In genomic region chr10:132162021-132162531, GRCh38 we compare ENCODE assay signal across 10 cellular contexts. TPM values are rescaled to one million over a fixed set of nuclear protein-coding genes. Genes with fewer than 3 reads are reported as not detected.
DNase-seq lines count a peak whose midpoint lies in the region; ATAC-seq, FAIRE-seq and TF ChIP-seq lines count a peak whose summit lies in the region.
"Had no signal": no experiment of that assay in that cellular context is flagged by ENCODE, and none has a peak within 500 bp of the region (broad histone marks: within the 10 kb centered on the region; RNA-seq: fewer than 3 reads in every experiment).

No MANE protein-coding gene starts in this region.

- H3K27me3 ChIP-seq in DOHH2 (ENCODE audit: control insufficient read depth, low read length) (no peaks in the 10 kb centered on the region), SJCRH30 (no peaks in the 10 kb centered on the region)
- H3K27me3 ChIP-seq: ascending aorta, thyroid gland had no signal

- H4K20me1 ChIP-seq in DOHH2 (ENCODE audit: control insufficient read depth, insufficient read depth, low read depth, low read length), result no peaks in the 10 kb centered on the region

- DNase-seq in activated B cell treated with CpG ODN at 0.5 μM for 24 hours (no peak), memory B cell (ENCODE audit: low spot score in 2 of 2) (no peak), GDM1 (lab: John Stamatoyannopoulos, UW) (no peak), SJCRH30 (no peak), RCC 7860 (ENCODE audit: low spot score) (no peak), GOT3 (lab: John Stamatoyannopoulos, UW) (no peak)
- DNase-seq: thyroid gland had no signal

- H3K4me1 Mint-ChIP-seq in activated B cell treated with CpG ODN at 0.5 μM for 24 hours (peaks cover 8% of the 10 kb centered on the region), memory B cell (peaks cover 14% of the 10 kb centered on the region)

- H3K27ac Mint-ChIP-seq in activated B cell treated with CpG ODN at 0.5 μM for 24 hours, result no peak overlapping the region
- H3K27ac Mint-ChIP-seq in memory B cell, result peak overlapping the region; percentile 42

- peaks cover 5% of the 10 kb centered on the region; the same call in 1 of the 2 replicates for H3F3A ChIP-seq in DOHH2 (ENCODE audit: control insufficient read depth, insufficient read depth)

- intact Hi-C loops in activated B cell treated with CpG ODN at 0.5 μM for 24 hours (cut with micrococcal nuclease), result no loop called here

- H3K9me2 ChIP-seq in DOHH2 (replicated peaks; ENCODE audit: control insufficient read depth, low read length), result no peaks in the 10 kb centered on the region

- H3K27me3 Mint-ChIP-seq in activated B cell treated with CpG ODN at 0.5 μM for 24 hours, result peaks cover 7% of the 10 kb centered on the region
- H3K27me3 Mint-ChIP-seq in memory B cell, result peaks cover 5% of the 10 kb centered on the region

- H3K4me3 Mint-ChIP-seq in activated B cell treated with CpG ODN at 0.5 μM for 24 hours, result peak overlapping the region; percentile 15
- H3K4me3 Mint-ChIP-seq in memory B cell, result peak overlapping the region; percentile 67

- peak; percentile 44 for ATAC-seq in GM21576 (IDR thresholded peaks at IDR 0.05; ENCODE audit: unreplicated experiment)
- no peak for ATAC-seq in activated B cell treated with CpG ODN at 0.5 μM for 24 hours (ENCODE audit: low read depth)
- ATAC-seq in memory B cell (ENCODE audit: low read depth), result peak; percentile 53

- TF ChIP-seq CTCF in DOHH2 (IDR thresholded peaks at IDR 0.05; ENCODE audit: low read depth, low read length, poor library complexity, severe bottlenecking) (no peak), activated B cell treated with CpG ODN at 0.5 μM for 24 hours (IDR thresholded peaks at IDR 0.05) (no peak)

- peak overlapping the region; percentile 30; the same call in 1 of the 2 replicates for H3K4me2 ChIP-seq in DOHH2 (ENCODE audit: low read length)

- peaks cover 5% of the 10 kb centered on the region; the same call in 1 of the 2 replicates for H3K9me3 ChIP-seq in DOHH2 (ENCODE audit: control insufficient read depth, insufficient read depth, low read length)
- no peaks in the 10 kb centered on the region for H3K9me3 ChIP-seq in SJCRH30 (replicated peaks)
- H3K9me3 ChIP-seq: ascending aorta, thyroid gland had no signal

- H3K27ac ChIP-seq in DOHH2 (ENCODE audit: low read depth, low read length) (peak overlapping the region; percentile 18; the same call in 1 of the 2 replicates), SJCRH30 (no peak overlapping the region)
- H3K27ac ChIP-seq: ascending aorta, thyroid gland had no signal

- POLR2A ChIA-PET in activated B cell treated with CpG ODN at 0.5 μM for 24 hours (lab: Charles Lee), result no interaction called here

- no peak overlapping the region for H3K4me3 ChIP-seq in DOHH2 (ENCODE audit: low read length)
- H3K4me3 ChIP-seq in SJCRH30, result no peak overlapping the region
- H3K4me3 ChIP-seq: ascending aorta, thyroid gland had no signal

- CTCF ChIA-PET in activated B cell treated with CpG ODN at 0.5 μM for 24 hours (lab: Charles Lee), result no interaction called here

- H3K36me3 Mint-ChIP-seq in activated B cell treated with CpG ODN at 0.5 μM for 24 hours (ENCODE audit: low read depth) (no peaks in the 10 kb centered on the region), memory B cell (no peaks in the 10 kb centered on the region)

- no peaks in the 10 kb centered on the region for H3K9me3 Mint-ChIP-seq in activated B cell treated with CpG ODN at 0.5 μM for 24 hours
- H3K9me3 Mint-ChIP-seq in memory B cell, result peaks cover 2% of the 10 kb centered on the region

- H3K36me3 ChIP-seq in DOHH2 (ENCODE audit: control insufficient read depth, low read length), result no peaks in the 10 kb centered on the region
- H3K36me3 ChIP-seq in SJCRH30, result no peaks in the 10 kb centered on the region
- H3K36me3 ChIP-seq: ascending aorta, thyroid gland had no signal

- no peaks in the 10 kb centered on the region for H3K79me2 ChIP-seq in DOHH2 (ENCODE audit: control insufficient read depth, low read length)

- FAIRE-seq in RCC 7860 (lab: Jason Lieb, UNC), result no peak

- H3K4me1 ChIP-seq in DOHH2 (ENCODE audit: control insufficient read depth, low read length), result peaks cover 34% of the 10 kb centered on the region
- no peaks in the 10 kb centered on the region for H3K4me1 ChIP-seq in SJCRH30

RNA-seq across cellular contexts. Expression of gene DPYSL4, which starts 24.7 kb away (rescaled TPM):
- total RNA-seq in activated B cell treated with CpG ODN at 0.5 μM for 24 hours, result 0.53 and 0.78 TPM in 2 replicates
- not detected in 2 replicates for total RNA-seq in SJCRH30 (2014; rRNA removed; shearing (Covaris generic))
- total RNA-seq: ascending aorta had no signal
